Comparison of ENCODE assay signal across 39 cellular contexts in genomic region chr22:30054067-30054763, GRCh38. TPM values are rescaled to one million over a fixed set of nuclear protein-coding genes. Genes with fewer than 3 reads are reported as not detected.
"Had no signal": no experiment of that assay in that cellular context is flagged by ENCODE, and none has a peak within 500 bp of the region (broad histone marks: within the 10 kb centered on the region; RNA-seq: fewer than 3 reads in every experiment).

No MANE protein-coding gene starts in this region.

- DNase-seq: activated CD4-positive, alpha-beta T cell treated with anti-CD3 and anti-CD28 coated beads for 48 hours; activated CD4-positive, alpha-beta T cell treated with anti-CD3 and anti-CD28 coated beads, Interleukin-2, amount 50 U/mL, for 48 hours; activated CD8-positive, alpha-beta memory T cell treated with anti-CD3 and anti-CD28 coated beads, Interleukin-2, amount 50 U/mL, for 4 hours; activated effector memory CD4-positive, alpha-beta T cell treated with anti-CD3 and anti-CD28 coated beads, Interleukin-2, amount 50 U/mL, for 16 hours; activated naive CD4-positive, alpha-beta T cell treated with anti-CD3 and anti-CD28 coated beads for 36 hours; activated naive CD8-positive, alpha-beta T cell treated with anti-CD3 and anti-CD28 coated beads for 36 hours; activated T-cell treated with anti-CD3 and anti-CD28 coated beads, Interleukin-2, amount 50 U/mL, for 1 hour; adrenal gland; aorta; caudate nucleus; hypothalamus; immature natural killer cell; kidney; mesendoderm; natural killer cell; occipital lobe; stimulated activated CD4-positive, alpha-beta T cell treated with anti-CD3 and anti-CD28 coated beads, Interleukin-1b, Interleukin-23, amount 100 ng/mL, for 48 hours; stimulated activated CD4-positive, alpha-beta T cell treated with anti-CD3 and anti-CD28 coated beads, Interleukin-4, amount 100 ng/mL, for 4 hours; stimulated activated CD8-positive, alpha-beta memory T cell treated with anti-CD3 and anti-CD28 coated beads, Interleukin-4, amount 100 ng/mL, for 48 hours; stimulated activated naive B cell treated with anti-CD40 and anti-IgM and Interleukin-4, amounts not matched to agents 10 μg/mL and 1 μg/mL and 100 μg/mL, for 72 hours; T-helper 1 cell had no signal

- H3K4me1 ChIP-seq: adrenal gland, gastroesophageal sphincter, neural progenitor cell, suprapubic skin, tibial nerve had no signal

- H3K36me3 ChIP-seq: adrenal gland, gastroesophageal sphincter, neural progenitor cell, suprapubic skin, tibial nerve had no signal

- H3K9ac ChIP-seq: neural progenitor cell had no signal

- H3K27me3 Mint-ChIP-seq: brain had no signal

- H3K4me2 ChIP-seq: neural progenitor cell, smooth muscle cell had no signal

- H3K36me3 Mint-ChIP-seq: neural progenitor cell had no signal

- FAIRE-seq: endothelial cell of umbilical vein, kidney had no signal

- H3K4me3 Mint-ChIP-seq: activated naive CD4-positive, alpha-beta T cell treated with anti-CD3 and anti-CD28 coated beads for 36 hours; activated naive CD8-positive, alpha-beta T cell treated with anti-CD3 and anti-CD28 coated beads for 36 hours; activated T-helper 1 cell treated with anti-CD3 and anti-CD28 coated beads, Interleukin-12 subunit alpha, Interleukin-12 subunit beta, Interleukin-2, Interleukin-4 antibody, amounts not matched to agents 30 ng/mL and 10 ng/mL and 1 ng/mL, durations not matched to agents 14 hours and 24 hours and 36 hours; brain; immature natural killer cell; natural killer cell; neural progenitor cell; stimulated activated naive B cell treated with anti-CD40 and anti-IgM and Interleukin-4, amounts not matched to agents 10 μg/mL and 1 μg/mL and 100 μg/mL, for 72 hours; T-helper 2 cell treated with Interferon-gamma antibody and Interleukin-4, amounts not matched to agents 5 μg/mL and 100 μg/mL, for 36 hours had no signal

- H3K27ac ChIP-seq: adrenal gland, gastroesophageal sphincter, neural progenitor cell, suprapubic skin, tibial nerve had no signal

- H2AFZ ChIP-seq: neural progenitor cell had no signal

- H3K27me3 ChIP-seq: adrenal gland, gastroesophageal sphincter, neural progenitor cell, tibial nerve had no signal

- H3K4me3 ChIP-seq: gastroesophageal sphincter, lung, neural progenitor cell, smooth muscle cell, suprapubic skin, tibial nerve had no signal

- H3K4me1 Mint-ChIP-seq: activated naive CD8-positive, alpha-beta T cell treated with anti-CD3 and anti-CD28 coated beads for 36 hours; brain; immature natural killer cell; natural killer cell; stimulated activated naive B cell treated with anti-CD40 and anti-IgM and Interleukin-4, amounts not matched to agents 10 μg/mL and 1 μg/mL and 100 μg/mL, for 72 hours had no signal

- ATAC-seq: gastroesophageal sphincter; left lobe of liver; natural killer cell; stimulated activated naive B cell treated with anti-CD40 and anti-IgM and Interleukin-4, amounts not matched to agents 10 μg/mL and 1 μg/mL and 100 μg/mL, for 72 hours had no signal

- H3K9me3 ChIP-seq: adrenal gland, suprapubic skin had no signal

- H3K27ac Mint-ChIP-seq: activated naive CD4-positive, alpha-beta T cell treated with anti-CD3 and anti-CD28 coated beads for 36 hours; activated naive CD8-positive, alpha-beta T cell treated with anti-CD3 and anti-CD28 coated beads for 36 hours; activated T-helper 1 cell treated with anti-CD3 and anti-CD28 coated beads, Interleukin-12 subunit alpha, Interleukin-12 subunit beta, Interleukin-2, Interleukin-4 antibody, amounts not matched to agents 30 ng/mL and 10 ng/mL and 1 ng/mL, durations not matched to agents 14 hours and 24 hours and 36 hours; brain; immature natural killer cell; natural killer cell; neural progenitor cell; stimulated activated naive B cell treated with anti-CD40 and anti-IgM and Interleukin-4, amounts not matched to agents 10 μg/mL and 1 μg/mL and 100 μg/mL, for 72 hours; T-helper 2 cell treated with Interferon-gamma antibody and Interleukin-4, amounts not matched to agents 5 μg/mL and 100 μg/mL, for 36 hours had no signal

RNA-seq across cellular contexts. Expression of gene HORMAD2, which starts 26.0 kb away (rescaled TPM):
- total RNA-seq: activated CD8-positive, alpha-beta memory T cell treated with anti-CD3 and anti-CD28 coated beads for 36 hours; activated naive CD4-positive, alpha-beta T cell treated with anti-CD3 and anti-CD28 coated beads for 36 hours; activated naive CD8-positive, alpha-beta T cell treated with anti-CD3 and anti-CD28 coated beads for 36 hours; adrenal gland; aorta; chondrocyte; endothelial cell of umbilical vein; fibroblast of lung; fibroblast of villous mesenchyme; gastroesophageal sphincter; kidney; mononuclear cell; natural killer cell; suprapubic skin; tibial nerve; urinary bladder had no signal
- polyA plus RNA-seq: adrenal gland, aorta, endothelial cell of umbilical vein, esophagus, fibroblast of lung, immature natural killer cell, smooth muscle cell had no signal
